In the genomic region with DNA sequence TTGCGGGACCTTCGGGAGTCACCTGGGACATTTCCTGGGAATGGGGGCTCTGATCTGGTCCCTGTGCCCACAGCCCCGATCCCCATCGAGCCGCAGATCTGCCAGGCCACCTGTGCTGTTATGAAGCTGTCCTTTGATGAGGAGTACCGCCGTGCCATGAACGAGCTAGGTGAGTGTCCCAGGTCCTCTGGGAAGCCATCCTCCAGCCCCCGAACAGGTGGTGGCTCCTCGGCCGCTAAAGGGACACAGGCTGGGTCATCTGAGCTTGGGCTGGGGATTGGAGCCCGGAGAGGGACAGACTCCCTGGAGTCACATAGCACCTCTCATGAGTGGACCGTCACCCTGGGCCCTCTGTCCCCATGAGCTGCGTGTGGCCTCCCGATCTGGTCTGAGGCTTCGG, we compare ENCODE assay signal across 23 cellular contexts.
"Had no signal": no experiment of that assay in that cellular context is flagged by ENCODE, and none has a peak within 500 bp of the region (broad histone marks: within the 10 kb centered on the region; RNA-seq: fewer than 3 reads in every experiment).

No MANE protein-coding gene starts in this region.

- ATAC-seq: activated CD8-positive, alpha-beta T cell treated with anti-CD3 and anti-CD28 coated beads for 36 hours; activated T-cell treated with anti-CD3 and anti-CD28 coated beads, Interleukin-2, amount 50 U/mL, for 4 hours; esophagus mucosa; left cardiac atrium; left ventricle myocardium superior; mucosa of descending colon; stimulated activated memory B cell treated with anti-CD40 and anti-IgM and Interleukin-4, amounts not matched to agents 10 μg/mL and 1 μg/mL and 100 μg/mL, for 72 hours; upper lobe of right lung had no signal

- H3K27ac ChIP-seq: breast epithelium, ovary, sigmoid colon, stomach, tibial artery, upper lobe of right lung had no signal

- DNase-seq: activated B cell treated with CpG ODN at 0.5 μM for 24 hours; activated CD4-positive, alpha-beta T cell treated with anti-CD3 and anti-CD28 coated beads, Interleukin-2, amount 50 U/mL, for 1 hour; activated CD8-positive, alpha-beta T cell treated with anti-CD3 and anti-CD28 coated beads for 36 hours; activated gamma-delta T cell treated with Interleukin-2 at 50 U/mL for 16 hours; activated naive CD4-positive, alpha-beta T cell treated with anti-CD3 and anti-CD28 coated beads, Interleukin-2, amount 50 U/mL, for 16 hours; activated T-cell treated with anti-CD3 and anti-CD28 coated beads, Interleukin-2, amount 50 U/mL, for 4 hours; foreskin fibroblast; hippocampal formation; left cardiac atrium; left ventricle myocardium superior; mucosa of descending colon; ovary; sigmoid colon; small intestine; stimulated activated CD4-positive, alpha-beta T cell treated with anti-CD3 and anti-CD28 coated beads, Interleukin-4, amount 100 ng/mL, for 4 hours; stimulated activated CD8-positive, alpha-beta memory T cell treated with anti-CD3 and anti-CD28 coated beads, Interleukin-4, amount 100 ng/mL, for 48 hours; stomach; T-helper 1 cell; tibial artery; upper lobe of right lung had no signal

- H3K9me3 ChIP-seq: breast epithelium, mucosa of descending colon, ovary, sigmoid colon, stomach, tibial artery, upper lobe of right lung had no signal

- H3K4me3 ChIP-seq: breast epithelium, mucosa of descending colon, ovary, sigmoid colon, stomach, tibial artery, upper lobe of right lung had no signal

- H3K27me3 ChIP-seq: ovary had no signal
